Comparison of ENCODE assay signal across 13 cellular contexts in the genomic region with DNA sequence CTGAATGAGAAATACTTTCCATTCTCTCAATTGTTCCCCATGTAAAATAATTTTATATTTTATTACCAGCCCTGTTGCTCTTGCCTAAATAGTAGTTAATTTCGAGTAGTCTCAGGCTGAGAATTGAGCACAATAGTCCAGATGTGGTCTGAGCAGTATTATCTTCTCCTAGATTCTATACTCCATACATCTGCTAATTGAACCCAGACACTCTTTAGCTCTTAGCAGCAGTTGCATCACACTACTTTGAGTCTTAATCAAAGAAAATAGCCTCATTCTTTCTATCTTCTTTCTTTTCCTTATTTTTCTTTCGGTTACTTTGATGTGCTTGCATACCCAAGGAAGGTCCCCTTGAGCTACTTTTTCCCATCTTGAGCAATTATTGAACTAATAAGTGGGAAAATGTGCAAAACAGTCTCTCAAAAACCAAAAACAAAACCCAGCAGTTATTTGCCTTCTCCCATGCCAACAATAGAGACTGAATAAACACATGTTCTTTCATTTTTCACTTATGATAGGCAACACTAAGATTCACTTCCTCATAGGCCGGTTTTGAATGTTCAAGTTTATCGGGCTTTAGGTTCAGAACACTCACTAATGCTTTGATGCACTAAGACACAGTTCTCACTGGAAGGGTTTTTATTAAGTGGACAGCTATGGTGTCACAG.
DNase-seq lines count a peak whose midpoint lies in the region; ATAC-seq, FAIRE-seq and TF ChIP-seq lines count a peak whose summit lies in the region.
"Had no signal": no experiment of that assay in that cellular context is flagged by ENCODE, and none has a peak within 500 bp of the region (broad histone marks: within the 10 kb centered on the region; RNA-seq: fewer than 3 reads in every experiment).

No MANE protein-coding gene starts in this region.

- H4K20me1 ChIP-seq in OCI-LY3 (ENCODE audit: insufficient read depth, low read length) = no peaks in the 10 kb centered on the region

- intact Hi-C loops in left lung (cut with DNase I) = no loop called here

- H3K27me3 ChIP-seq in OCI-LY3 (ENCODE audit: low read depth, low read length) = no peaks in the 10 kb centered on the region
- no peaks in the 10 kb centered on the region for H3K27me3 ChIP-seq in left lung

- H3K4me2 ChIP-seq in OCI-LY3 (ENCODE audit: low read length) = peak overlapping the region; percentile 52

- H3K4me3 ChIP-seq in OCI-LY3 (ENCODE audit: low read length) = peak overlapping the region; percentile 30
- no peak overlapping the region for H3K4me3 ChIP-seq in left lung
- H3K4me3 ChIP-seq: left ventricle myocardium inferior had no signal

- ATAC-seq in GM18909 (IDR thresholded peaks at IDR 0.05; ENCODE audit: poor library complexity, unreplicated experiment) = peak; percentile 97
- ATAC-seq in GM21619 (IDR thresholded peaks at IDR 0.05; ENCODE audit: unreplicated experiment) = peak; percentile 93
- ATAC-seq in HG03103 (IDR thresholded peaks at IDR 0.05; ENCODE audit: low read depth, unreplicated experiment) = peak; percentile 93
- no peak for ATAC-seq in left lung
- ATAC-seq: CD8-positive, alpha-beta T cell had no signal

- H3K79me2 ChIP-seq in OCI-LY3 (ENCODE audit: low read length) = no peaks in the 10 kb centered on the region

- no peak for TF ChIP-seq CTCF in OCI-LY3 (IDR thresholded peaks at IDR 0.05; ENCODE audit: low read depth, low read length)
- TF ChIP-seq CTCF in left lung (IDR thresholded peaks at IDR 0.05) = no peak

- no peak overlapping the region for H2AFZ ChIP-seq in OCI-LY3 (ENCODE audit: low read depth, low read length)

- H3K4me1 ChIP-seq in OCI-LY3 (ENCODE audit: low read length) (peaks cover 18% of the 10 kb centered on the region), left lung (no peaks in the 10 kb centered on the region)
- H3K4me1 ChIP-seq: left ventricle myocardium inferior had no signal

- H3K27ac ChIP-seq in OCI-LY3 (ENCODE audit: low read length) (no peak overlapping the region), left lung (no peak overlapping the region)
- H3K27ac ChIP-seq: left ventricle myocardium inferior had no signal

- FAIRE-seq in HTR-8/SVneo (lab: Jason Lieb, UNC) = no peak

- no peak overlapping the region for H3K9ac ChIP-seq in OCI-LY3 (ENCODE audit: low read length)

- DNase-seq in NCI-H774 (lab: John Stamatoyannopoulos, UW) (no peak), HTR-8/SVneo (ENCODE audit: insufficient read length, low spot score) (no peak), medulla oblongata (ENCODE audit: extremely low spot score) (no peak), left lung (no peak)
- DNase-seq: activated naive CD4-positive, alpha-beta T cell treated with anti-CD3 and anti-CD28 coated beads for 36 hours; CD8-positive, alpha-beta T cell; left ventricle myocardium inferior; SHP77 treated with DMSO at 0.1 percent for 48 hours; stimulated activated CD4-positive, alpha-beta T cell treated with anti-CD3 and anti-CD28 coated beads, Interleukin-1b, Interleukin-23, amount 100 ng/mL, for 48 hours had no signal

- no peaks in the 10 kb centered on the region for H3K36me3 ChIP-seq in OCI-LY3 (replicated peaks; ENCODE audit: low read depth, low read length)
- H3K36me3 ChIP-seq in left lung = no peaks in the 10 kb centered on the region
- H3K36me3 ChIP-seq: left ventricle myocardium inferior had no signal

- no peaks in the 10 kb centered on the region for H3K9me3 ChIP-seq in OCI-LY3 (ENCODE audit: insufficient read depth, low read length)
- no peaks in the 10 kb centered on the region for H3K9me3 ChIP-seq in left lung
